Comparison of ENCODE assay signal across 9 cellular contexts in the genomic region with DNA sequence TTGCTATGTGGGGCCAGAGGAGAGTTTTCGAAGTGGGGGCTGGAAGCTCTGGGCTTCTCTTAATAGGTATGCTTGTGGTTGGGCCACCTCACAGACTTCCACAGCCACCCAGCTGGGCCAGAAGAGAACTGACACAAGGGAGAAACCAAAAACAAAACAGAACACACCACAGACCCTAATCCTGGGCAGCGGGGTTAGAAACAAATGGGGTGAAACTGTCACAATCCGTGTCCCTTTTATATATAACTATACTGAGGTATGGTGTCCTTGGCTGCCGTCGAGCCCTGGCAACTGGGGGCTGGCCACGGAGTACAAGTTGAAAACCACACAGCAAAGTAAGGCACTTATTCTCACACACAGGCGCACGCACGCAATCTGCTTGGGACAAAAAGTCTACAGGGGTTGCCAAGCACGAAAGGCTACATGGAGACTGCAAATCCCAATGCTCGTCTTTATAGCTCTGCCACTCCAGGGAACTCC.
DNase-seq lines count a peak whose midpoint lies in the region; ATAC-seq and TF ChIP-seq lines count a peak whose summit lies in the region.
"Had no signal": no experiment of that assay in that cellular context is flagged by ENCODE, and none has a peak within 500 bp of the region (broad histone marks: within the 10 kb centered on the region; RNA-seq: fewer than 3 reads in every experiment).

No MANE protein-coding gene starts in this region.

- H3K9ac ChIP-seq in SK-N-SH (no peak overlapping the region), colonic mucosa (ENCODE audit: low read depth in 2 of 2, low read length in 2 of 2) (peak overlapping the region in 1 of 2 donors; percentile 0)

- H3K9me2 ChIP-seq in SK-N-SH, result no peaks in the 10 kb centered on the region

- CTCF ChIA-PET in SK-N-SH (lab: Yijun Ruan, JAX), result interaction anchor here (0.8 to 1.5 kb wide), 2 partner anchors 10 to 13 kb away, joined by 3 read pairs; no protein-coding TSS in a partner anchor

- ATAC-seq in SK-N-SH treated with all-trans-retinoic acid at 6 μM for 48 hours, result no peak; the same call in 2 of the 3 replicates
- peak; percentile 59 for ATAC-seq in HG03066 (IDR thresholded peaks at IDR 0.05; ENCODE audit: low read depth, unreplicated experiment)
- no peak for ATAC-seq in left lobe of liver

- POLR2A ChIA-PET in SK-N-SH (lab: Yijun Ruan, JAX), result interaction anchor here (0.7 kb wide), 1 partner anchor 35 kb away, joined by 3 read pairs; no protein-coding TSS in a partner anchor

- no peak for TF ChIP-seq POLR2A in uterus (IDR thresholded peaks at IDR 0.05)

- H3K27ac ChIP-seq in SK-N-SH (ENCODE audit: low read depth in 2 of 2, low read length in 1 of 2) (peak overlapping the region in 1 of 2 experiments; percentile 46; a peak in 2 of 4 replicates), colonic mucosa (peak overlapping the region; percentile 10), uterus (peak overlapping the region; percentile 14 to 41)

- TF ChIP-seq CTCF in SK-N-SH (IDR thresholded peaks at IDR 0.05) (no peak), colonic mucosa (IDR thresholded peaks at IDR 0.05) (no peak), uterus (IDR thresholded peaks at IDR 0.05) (no peak)

- H3F3A ChIP-seq in SK-N-SH (replicated peaks; ENCODE audit: insufficient read depth), result peaks cover 31% of the 10 kb centered on the region

- intact Hi-C loops in colonic mucosa (cut with DNase I) (no loop called here), uterus (cut with DNase I; ENCODE audit: low total_unique reads) (no loop called here)

- 97% methylated on average over 11 of the region's 11 CpGs for WGBS in SK-N-SH (ENCODE audit: low lambda C conversion rate)

- TF ChIP-seq RAD21 in SK-N-SH (IDR thresholded peaks at IDR 0.05; ENCODE audit: low read length), result no peak

- no peak overlapping the region for H2AFZ ChIP-seq in SK-N-SH (ENCODE audit: low read depth)

- H3K4me3 ChIP-seq in SK-N-SH (ENCODE audit: low read depth in 2 of 2, low read length in 1 of 2), result no peak overlapping the region
- H3K4me3 ChIP-seq in colonic mucosa, result no peak overlapping the region
- no peak overlapping the region for H3K4me3 ChIP-seq in uterus

- 0 out of 2 replicates have a peak overlapping the region, but pooled peaks have one; percentile 11 for H3K4me2 ChIP-seq in SK-N-SH

- no peaks in the 10 kb centered on the region for H4K20me1 ChIP-seq in SK-N-SH (ENCODE audit: insufficient read depth)

- H3K27me3 ChIP-seq in SK-N-SH (ENCODE audit: insufficient read depth) (no peaks in the 10 kb centered on the region), colonic mucosa (no peaks in the 10 kb centered on the region), uterus (no peaks in the 10 kb centered on the region)

- H3K9me3 ChIP-seq in SK-N-SH (no peaks in the 10 kb centered on the region), colonic mucosa (no peaks in the 10 kb centered on the region), uterus (no peaks in the 10 kb centered on the region)

- no peaks in the 10 kb centered on the region for H3K79me2 ChIP-seq in SK-N-SH (ENCODE audit: insufficient read depth)

- no peak for TF ChIP-seq EP300 in SK-N-SH (IDR thresholded peaks at IDR 0.05; ENCODE audit: borderline replicate concordance in 1 of 2, low read depth in 1 of 2, low read length in 1 of 2)

- peaks cover 36 to 44% of the 10 kb centered on the region in 2 experiments for H3K36me3 ChIP-seq in SK-N-SH (replicated peaks in 1 of 2; ENCODE audit: control insufficient read depth in 1 of 2, insufficient read depth in 2 of 2, low read length in 1 of 2)
- peaks cover 5% of the 10 kb centered on the region for H3K36me3 ChIP-seq in colonic mucosa
- H3K36me3 ChIP-seq in uterus, result no peaks in the 10 kb centered on the region

- peaks cover 4 to 13% of the 10 kb centered on the region in 2 experiments; a peak in 3 of 4 replicates for H3K4me1 ChIP-seq in SK-N-SH (ENCODE audit: control insufficient read depth in 1 of 2, insufficient read depth in 2 of 2, low read depth in 1 of 2, low read length in 1 of 2)
- H3K4me1 ChIP-seq in colonic mucosa, result no peaks in the 10 kb centered on the region
- no peaks in the 10 kb centered on the region for H3K4me1 ChIP-seq in uterus

- DNase-seq in SK-N-SH (no peak), colonic mucosa (no peak), uterus (no peak), NOMO-1 treated with DMSO at 0.1 percent for 48 hours (lab: John Stamatoyannopoulos, UW; ENCODE audit: unreplicated experiment) (no peak), NCI-H526 treated with DMSO at 0.1 percent for 48 hours (lab: John Stamatoyannopoulos, UW) (no peak), left lobe of liver (ENCODE audit: low spot score) (no peak)
- DNase-seq: 8988T had no signal

TF ChIP-seq in SK-N-SH, 30 proteins besides CTCF, POLR2A, EP300 and RAD21:
- no peak for TF ChIP-seq YY1 (IDR thresholded peaks at IDR 0.05; ENCODE audit: low read depth)
- no peak for TF ChIP-seq NRF1 (IDR thresholded peaks at IDR 0.05; ENCODE audit: low read depth, low read length)
- TF ChIP-seq MEF2A (IDR thresholded peaks at IDR 0.05; ENCODE audit: borderline replicate concordance, low read depth), result no peak
- TF ChIP-seq, protein P1, sequence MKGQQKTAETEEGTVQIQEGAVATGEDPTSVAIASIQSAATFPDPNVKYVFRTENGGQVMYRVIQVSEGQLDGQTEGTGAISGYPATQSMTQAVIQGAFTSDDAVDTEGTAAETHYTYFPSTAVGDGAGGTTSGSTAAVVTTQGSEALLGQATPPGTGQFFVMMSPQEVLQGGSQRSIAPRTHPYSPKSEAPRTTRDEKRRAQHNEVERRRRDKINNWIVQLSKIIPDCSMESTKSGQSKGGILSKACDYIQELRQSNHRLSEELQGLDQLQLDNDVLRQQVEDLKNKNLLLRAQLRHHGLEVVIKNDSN (IDR thresholded peaks at IDR 0.05; ENCODE audit: borderline replicate concordance, low read depth), result no peak
- TF ChIP-seq, protein P2, sequence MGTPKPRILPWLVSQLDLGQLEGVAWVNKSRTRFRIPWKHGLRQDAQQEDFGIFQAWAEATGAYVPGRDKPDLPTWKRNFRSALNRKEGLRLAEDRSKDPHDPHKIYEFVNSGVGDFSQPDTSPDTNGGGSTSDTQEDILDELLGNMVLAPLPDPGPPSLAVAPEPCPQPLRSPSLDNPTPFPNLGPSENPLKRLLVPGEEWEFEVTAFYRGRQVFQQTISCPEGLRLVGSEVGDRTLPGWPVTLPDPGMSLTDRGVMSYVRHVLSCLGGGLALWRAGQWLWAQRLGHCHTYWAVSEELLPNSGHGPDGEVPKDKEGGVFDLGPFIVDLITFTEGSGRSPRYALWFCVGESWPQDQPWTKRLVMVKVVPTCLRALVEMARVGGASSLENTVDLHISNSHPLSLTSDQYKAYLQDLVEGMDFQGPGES (IDR thresholded peaks at IDR 0.05; ENCODE audit: low read depth, low read length), result no peak

TF ChIP-seq in SK-N-SH treated with all-trans-retinoic acid at 6 μM for 48 hours, 23 proteins besides CTCF, POLR2A, EP300 and RAD21:
- TF ChIP-seq ZNF70 (CRISPR knock-in tag; IDR thresholded peaks at IDR 0.05) (no peak), TCF4 (CRISPR knock-in tag; IDR thresholded peaks at IDR 0.05; ENCODE audit: borderline replicate concordance) (no peak), TOX (CRISPR knock-in tag; IDR thresholded peaks at IDR 0.05; ENCODE audit: borderline replicate concordance) (no peak), ESRRG (CRISPR knock-in tag; IDR thresholded peaks at IDR 0.05) (no peak), ZFP3 (CRISPR knock-in tag; IDR thresholded peaks at IDR 0.05) (no peak), ARNTL (CRISPR knock-in tag; IDR thresholded peaks at IDR 0.05; ENCODE audit: borderline replicate concordance, low read depth) (no peak), SNAI2 (CRISPR knock-in tag; IDR thresholded peaks at IDR 0.05) (no peak), ISL1 (CRISPR knock-in tag; IDR thresholded peaks at IDR 0.05) (no peak)
- TF ChIP-seq, protein P3, sequence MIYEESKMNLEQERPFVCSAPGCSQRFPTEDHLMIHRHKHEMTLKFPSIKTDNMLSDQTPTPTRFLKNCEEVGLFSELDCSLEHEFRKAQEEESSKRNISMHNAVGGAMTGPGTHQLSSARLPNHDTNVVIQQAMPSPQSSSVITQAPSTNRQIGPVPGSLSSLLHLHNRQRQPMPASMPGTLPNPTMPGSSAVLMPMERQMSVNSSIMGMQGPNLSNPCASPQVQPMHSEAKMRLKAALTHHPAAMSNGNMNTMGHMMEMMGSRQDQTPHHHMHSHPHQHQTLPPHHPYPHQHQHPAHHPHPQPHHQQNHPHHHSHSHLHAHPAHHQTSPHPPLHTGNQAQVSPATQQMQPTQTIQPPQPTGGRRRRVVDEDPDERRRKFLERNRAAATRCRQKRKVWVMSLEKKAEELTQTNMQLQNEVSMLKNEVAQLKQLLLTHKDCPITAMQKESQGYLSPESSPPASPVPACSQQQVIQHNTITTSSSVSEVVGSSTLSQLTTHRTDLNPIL (CRISPR knock-in tag; IDR thresholded peaks at IDR 0.05; ENCODE audit: low read depth), result no peak
- TF ChIP-seq, protein P4, sequence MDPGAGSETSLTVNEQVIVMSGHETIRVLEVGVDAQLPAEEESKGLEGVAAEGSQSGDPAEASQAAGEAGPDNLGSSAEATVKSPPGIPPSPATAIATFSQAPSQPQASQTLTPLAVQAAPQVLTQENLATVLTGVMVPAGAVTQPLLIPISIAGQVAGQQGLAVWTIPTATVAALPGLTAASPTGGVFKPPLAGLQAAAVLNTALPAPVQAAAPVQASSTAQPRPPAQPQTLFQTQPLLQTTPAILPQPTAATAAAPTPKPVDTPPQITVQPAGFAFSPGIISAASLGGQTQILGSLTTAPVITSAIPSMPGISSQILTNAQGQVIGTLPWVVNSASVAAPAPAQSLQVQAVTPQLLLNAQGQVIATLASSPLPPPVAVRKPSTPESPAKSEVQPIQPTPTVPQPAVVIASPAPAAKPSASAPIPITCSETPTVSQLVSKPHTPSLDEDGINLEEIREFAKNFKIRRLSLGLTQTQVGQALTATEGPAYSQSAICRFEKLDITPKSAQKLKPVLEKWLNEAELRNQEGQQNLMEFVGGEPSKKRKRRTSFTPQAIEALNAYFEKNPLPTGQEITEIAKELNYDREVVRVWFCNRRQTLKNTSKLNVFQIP (CRISPR knock-in tag; IDR thresholded peaks at IDR 0.05; ENCODE audit: borderline replicate concordance, low read depth), result no peak
